9 cellular contexts compared by ENCODE assay signal in the genomic region with DNA sequence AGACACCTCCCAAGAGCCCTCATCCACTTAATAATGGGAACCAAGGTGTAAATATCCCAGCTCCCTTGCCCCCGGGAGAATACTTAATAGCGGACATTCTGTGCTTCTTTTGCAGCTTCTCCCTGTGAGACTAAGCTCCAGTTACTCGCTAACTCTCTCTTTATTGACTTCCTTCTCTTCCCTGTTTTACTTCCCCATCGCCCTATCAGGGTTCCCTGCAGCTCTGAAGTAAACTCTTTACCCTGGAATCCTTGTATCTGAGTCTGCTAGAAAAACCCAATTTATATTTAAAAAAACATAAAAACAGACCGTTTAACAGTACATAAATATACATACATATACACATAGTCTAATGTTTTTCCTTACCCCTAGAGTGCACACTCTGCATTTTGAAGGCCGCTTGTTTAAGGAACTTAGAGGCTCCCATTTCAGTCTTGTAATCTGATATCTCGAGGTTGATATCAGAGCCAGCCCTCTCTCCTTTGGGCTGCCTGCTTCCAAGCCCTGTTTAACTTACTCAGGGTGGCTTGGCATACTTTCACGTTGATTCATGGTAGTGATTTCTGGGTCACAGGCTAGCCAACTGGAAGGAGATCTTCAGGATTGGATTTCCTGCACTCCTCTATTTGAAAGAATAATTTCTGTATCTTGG.
DNase-seq lines count a peak whose midpoint lies in the region; ATAC-seq and TF ChIP-seq lines count a peak whose summit lies in the region.
"Had no signal": no experiment of that assay in that cellular context is flagged by ENCODE, and none has a peak within 500 bp of the region (broad histone marks: within the 10 kb centered on the region; RNA-seq: fewer than 3 reads in every experiment).

No MANE protein-coding gene starts in this region.

- POLR2A ChIA-PET in SK-N-SH (lab: Yijun Ruan, JAX) = no interaction called here

- H3K4me1 ChIP-seq in SK-N-SH (ENCODE audit: control insufficient read depth in 1 of 2, insufficient read depth in 2 of 2, low read depth in 1 of 2, low read length in 1 of 2) (peaks cover 8 to 9% of the 10 kb centered on the region in 2 experiments; a peak in 3 of 4 replicates), hepatocyte (ENCODE audit: insufficient read depth) (no peaks in the 10 kb centered on the region), thyroid gland (peaks cover 4 to 18% of the 10 kb centered on the region in 2 donors)

- peaks cover 2% of the 10 kb centered on the region for H3K27me3 Mint-ChIP-seq in activated T-helper 2 cell treated with anti-CD3 and anti-CD28 coated beads, Interferon-gamma antibody, Interleukin-2, Interleukin-4, amounts not matched to agents 10 μg/mL and 5 μg/mL and 100 μg/mL, durations not matched to agents 14 hours and 24 hours and 36 hours (ENCODE audit: low read depth)

- H3K27ac ChIP-seq in SK-N-SH (ENCODE audit: low read depth in 2 of 2, low read length in 1 of 2) (peak overlapping the region; percentile 43 to 65; a peak in 3 of 4 replicates), hepatocyte (peak overlapping the region; percentile 32), thyroid gland (peak overlapping the region in 2 of 3 donors; percentile 32 to 46)

- no peaks in the 10 kb centered on the region for H3K27me3 ChIP-seq in SK-N-SH (ENCODE audit: insufficient read depth)
- no peaks in the 10 kb centered on the region for H3K27me3 ChIP-seq in hepatocyte
- H3K27me3 ChIP-seq in thyroid gland = no peaks in the 10 kb centered on the region

- TF ChIP-seq POLR2A in thyroid gland (IDR thresholded peaks at IDR 0.05) = no peak

- TF ChIP-seq EP300 in SK-N-SH (IDR thresholded peaks at IDR 0.05; ENCODE audit: borderline replicate concordance in 1 of 2, low read depth in 1 of 2, low read length in 1 of 2) = peak in 1 of 2 experiments; percentile 28; a peak in 1 of 4 replicates

- no peak; the same call in 1 of the 2 replicates for TF ChIP-seq RAD21 in SK-N-SH (IDR thresholded peaks at IDR 0.05; ENCODE audit: low read length)

- H3K79me2 ChIP-seq in SK-N-SH (ENCODE audit: insufficient read depth) (peaks cover 3% of the 10 kb centered on the region; the same call in 1 of the 2 replicates), hepatocyte (no peaks in the 10 kb centered on the region)

- no peaks in the 10 kb centered on the region for H3K9me3 Mint-ChIP-seq in activated T-helper 2 cell treated with anti-CD3 and anti-CD28 coated beads, Interferon-gamma antibody, Interleukin-2, Interleukin-4, amounts not matched to agents 10 μg/mL and 5 μg/mL and 100 μg/mL, durations not matched to agents 14 hours and 24 hours and 36 hours

- CTCF ChIA-PET in SK-N-SH (lab: Yijun Ruan, JAX) = no interaction called here

- intact Hi-C loops in thyroid gland (cut with DNase I) = no loop called here
- intact Hi-C loops in activated T-helper 2 cell treated with anti-CD3 and anti-CD28 coated beads, Interferon-gamma antibody, Interleukin-2, Interleukin-4, amounts not matched to agents 10 μg/mL and 5 μg/mL and 100 μg/mL, durations not matched to agents 14 hours and 24 hours and 36 hours (cut with micrococcal nuclease) = no loop called here

- H4K20me1 ChIP-seq in SK-N-SH (ENCODE audit: insufficient read depth) (no peaks in the 10 kb centered on the region), hepatocyte (ENCODE audit: insufficient read depth, poor library complexity, severe bottlenecking) (no peaks in the 10 kb centered on the region)

- H3K4me2 ChIP-seq in SK-N-SH = peak overlapping the region; percentile 56
- H3K4me2 ChIP-seq in hepatocyte = peak overlapping the region; percentile 5

- peaks cover 5% of the 10 kb centered on the region for H3K4me1 Mint-ChIP-seq in activated T-helper 2 cell treated with anti-CD3 and anti-CD28 coated beads, Interferon-gamma antibody, Interleukin-2, Interleukin-4, amounts not matched to agents 10 μg/mL and 5 μg/mL and 100 μg/mL, durations not matched to agents 14 hours and 24 hours and 36 hours (ENCODE audit: low read depth)
- H3K4me1 Mint-ChIP-seq: B cell had no signal

- no peak for ATAC-seq in GM21447 (IDR thresholded peaks at IDR 0.05; ENCODE audit: unreplicated experiment)

- H3K27ac Mint-ChIP-seq in activated T-helper 2 cell treated with anti-CD3 and anti-CD28 coated beads, Interferon-gamma antibody, Interleukin-2, Interleukin-4, amounts not matched to agents 10 μg/mL and 5 μg/mL and 100 μg/mL, durations not matched to agents 14 hours and 24 hours and 36 hours = no peak overlapping the region
- H3K27ac Mint-ChIP-seq: B cell had no signal

- H2AFZ ChIP-seq in SK-N-SH (ENCODE audit: low read depth) (no peak overlapping the region), hepatocyte (no peak overlapping the region)

- H3K9me3 ChIP-seq in SK-N-SH (no peaks in the 10 kb centered on the region), hepatocyte (ENCODE audit: low read depth) (no peaks in the 10 kb centered on the region), thyroid gland (no peaks in the 10 kb centered on the region)

- H3K9me2 ChIP-seq in SK-N-SH (no peaks in the 10 kb centered on the region), hepatocyte (replicated peaks; ENCODE audit: insufficient read depth) (no peaks in the 10 kb centered on the region)

- peaks cover 8% of the 10 kb centered on the region for H3F3A ChIP-seq in SK-N-SH (replicated peaks; ENCODE audit: insufficient read depth)

- DNase-seq in NCI-H510A treated with DMSO at 0.1 percent for 48 hours (lab: John Stamatoyannopoulos, UW) = peak; percentile 21
- no peak for DNase-seq in NCI-H510A (lab: John Stamatoyannopoulos, UW)
- no peak for DNase-seq in SK-N-SH
- DNase-seq in hepatocyte (ENCODE audit: low spot score) = peak; percentile 25
- DNase-seq in thyroid gland = peak; percentile 33
- no peak for DNase-seq in activated T-helper 2 cell treated with anti-CD3 and anti-CD28 coated beads, Interferon-gamma antibody, Interleukin-2, Interleukin-4, amounts not matched to agents 10 μg/mL and 5 μg/mL and 100 μg/mL, durations not matched to agents 14 hours and 24 hours and 36 hours (ENCODE audit: low spot score)
- DNase-seq in COR-L47 (lab: John Stamatoyannopoulos, UW) = no peak

- H3K36me3 ChIP-seq in SK-N-SH (replicated peaks in 1 of 2; ENCODE audit: control insufficient read depth in 1 of 2, insufficient read depth in 2 of 2, low read length in 1 of 2) (no peaks in the 10 kb centered on the region), hepatocyte (replicated peaks; ENCODE audit: insufficient read depth, low read depth) (no peaks in the 10 kb centered on the region), thyroid gland (no peaks in the 10 kb centered on the region)

- H3K4me3 ChIP-seq in SK-N-SH (ENCODE audit: low read depth in 2 of 2, low read length in 1 of 2) (no peak overlapping the region), hepatocyte (no peak overlapping the region), thyroid gland (replicated peaks in 1 of 3) (no peak overlapping the region)

- no peak overlapping the region for H3K4me3 Mint-ChIP-seq in activated T-helper 2 cell treated with anti-CD3 and anti-CD28 coated beads, Interferon-gamma antibody, Interleukin-2, Interleukin-4, amounts not matched to agents 10 μg/mL and 5 μg/mL and 100 μg/mL, durations not matched to agents 14 hours and 24 hours and 36 hours (ENCODE audit: low read depth)
- H3K4me3 Mint-ChIP-seq: B cell had no signal

- H3K9ac ChIP-seq in SK-N-SH = no peak overlapping the region

- TF ChIP-seq CTCF in SK-N-SH (IDR thresholded peaks at IDR 0.05) = no peak
- no peak for TF ChIP-seq CTCF in hepatocyte (IDR thresholded peaks at IDR 0.05; ENCODE audit: poor library complexity)
- TF ChIP-seq CTCF in thyroid gland (IDR thresholded peaks at IDR 0.05) = no peak

- no peaks in the 10 kb centered on the region for H3K36me3 Mint-ChIP-seq in activated T-helper 2 cell treated with anti-CD3 and anti-CD28 coated beads, Interferon-gamma antibody, Interleukin-2, Interleukin-4, amounts not matched to agents 10 μg/mL and 5 μg/mL and 100 μg/mL, durations not matched to agents 14 hours and 24 hours and 36 hours (ENCODE audit: low read depth)

- WGBS in SK-N-SH (ENCODE audit: low lambda C conversion rate) = 22% methylated on average over 8 of the region's 8 CpGs
- WGBS in hepatocyte (ENCODE audit: low lambda C conversion rate, missing lambda C conversion rate) = 23% methylated on average over 8 of the region's 8 CpGs
- 36 to 40% methylated on average over 8 of the region's 8 CpGs for WGBS in thyroid gland, 2 donors

TF ChIP-seq in SK-N-SH, 30 proteins besides CTCF, POLR2A, EP300 and RAD21:
- peak; percentile 61 for TF ChIP-seq TCF12 (IDR thresholded peaks at IDR 0.05)
- TF ChIP-seq, protein P1, sequence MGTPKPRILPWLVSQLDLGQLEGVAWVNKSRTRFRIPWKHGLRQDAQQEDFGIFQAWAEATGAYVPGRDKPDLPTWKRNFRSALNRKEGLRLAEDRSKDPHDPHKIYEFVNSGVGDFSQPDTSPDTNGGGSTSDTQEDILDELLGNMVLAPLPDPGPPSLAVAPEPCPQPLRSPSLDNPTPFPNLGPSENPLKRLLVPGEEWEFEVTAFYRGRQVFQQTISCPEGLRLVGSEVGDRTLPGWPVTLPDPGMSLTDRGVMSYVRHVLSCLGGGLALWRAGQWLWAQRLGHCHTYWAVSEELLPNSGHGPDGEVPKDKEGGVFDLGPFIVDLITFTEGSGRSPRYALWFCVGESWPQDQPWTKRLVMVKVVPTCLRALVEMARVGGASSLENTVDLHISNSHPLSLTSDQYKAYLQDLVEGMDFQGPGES (IDR thresholded peaks at IDR 0.05; ENCODE audit: low read depth, low read length) = no peak
- TF ChIP-seq FOXJ3 (CRISPR knock-in tag; IDR thresholded peaks at IDR 0.05) = no peak
- TF ChIP-seq, protein P2, sequence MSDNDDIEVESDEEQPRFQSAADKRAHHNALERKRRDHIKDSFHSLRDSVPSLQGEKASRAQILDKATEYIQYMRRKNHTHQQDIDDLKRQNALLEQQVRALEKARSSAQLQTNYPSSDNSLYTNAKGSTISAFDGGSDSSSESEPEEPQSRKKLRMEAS (IDR thresholded peaks at IDR 0.05; ENCODE audit: low read depth) = no peak
- TF ChIP-seq JUND (IDR thresholded peaks at IDR 0.05) = peak; percentile 68
- TF ChIP-seq FOSL2 (IDR thresholded peaks at IDR 0.05; ENCODE audit: borderline replicate concordance, low read depth) = peak; percentile 80
- TF ChIP-seq POLR2AphosphoS5 (IDR thresholded peaks at IDR 0.05; ENCODE audit: low read depth, low read length) = peak; percentile 19; the same call in 1 of the 2 replicates
- peak; percentile 58; the same call in 1 of the 2 replicates for TF ChIP-seq NFIC (IDR thresholded peaks at IDR 0.05; ENCODE audit: borderline replicate concordance)
- peak; percentile 51; the same call in 1 of the 2 replicates for TF ChIP-seq RXRA (IDR thresholded peaks at IDR 0.05; ENCODE audit: borderline replicate concordance, low read depth)

Comparison
In these comparisons a context has a peak if more than half of its experiments do, and no peak if none do; other contexts are left out.
1. DNase-seq: peak in NCI-H510A treated with DMSO at 0.1 percent for 48 hours (single experiment), hepatocyte (single experiment) and thyroid gland (2 of 2); none in NCI-H510A (single experiment), SK-N-SH (single experiment), activated T-helper 2 cell treated with anti-CD3 and anti-CD28 coated beads, Interferon-gamma antibody, Interleukin-2, Interleukin-4, amounts not matched to agents 10 μg/mL and 5 μg/mL and 100 μg/mL, durations not matched to agents 14 hours and 24 hours and 36 hours (single experiment) and COR-L47 (single experiment).
2. Peak in every context shown above with its lines, with median percentiles within 50 percentile points of each other: H3K27ac ChIP-seq.